1 cellular context compared by ENCODE assay signal in genomic region chr11:45181595-45182550, GRCh38.
TF ChIP-seq lines count a peak whose summit lies in the region.

No MANE protein-coding gene starts in this region.

TF ChIP-seq in GM23338, 12 proteins besides CTCF, POLR2A, EP300 and RAD21 (continued from another document):
- TF ChIP-seq REST (IDR thresholded peaks at IDR 0.05; ENCODE audit: unreplicated experiment) (no peak), ETS1 (IDR thresholded peaks at IDR 0.05) (no peak), POLR2AphosphoS5 (IDR thresholded peaks at IDR 0.05; ENCODE audit: low read depth) (no peak), STAT1 (IDR thresholded peaks at IDR 0.05; ENCODE audit: unreplicated experiment) (no peak), ZNF331 (CRISPR knock-in tag; IDR thresholded peaks at IDR 0.05; ENCODE audit: low read depth) (no peak), NANOG (IDR thresholded peaks at IDR 0.05; ENCODE audit: borderline replicate concordance) (no peak)
